Comparison of ENCODE assay signal across 16 cellular contexts in the genomic region with DNA sequence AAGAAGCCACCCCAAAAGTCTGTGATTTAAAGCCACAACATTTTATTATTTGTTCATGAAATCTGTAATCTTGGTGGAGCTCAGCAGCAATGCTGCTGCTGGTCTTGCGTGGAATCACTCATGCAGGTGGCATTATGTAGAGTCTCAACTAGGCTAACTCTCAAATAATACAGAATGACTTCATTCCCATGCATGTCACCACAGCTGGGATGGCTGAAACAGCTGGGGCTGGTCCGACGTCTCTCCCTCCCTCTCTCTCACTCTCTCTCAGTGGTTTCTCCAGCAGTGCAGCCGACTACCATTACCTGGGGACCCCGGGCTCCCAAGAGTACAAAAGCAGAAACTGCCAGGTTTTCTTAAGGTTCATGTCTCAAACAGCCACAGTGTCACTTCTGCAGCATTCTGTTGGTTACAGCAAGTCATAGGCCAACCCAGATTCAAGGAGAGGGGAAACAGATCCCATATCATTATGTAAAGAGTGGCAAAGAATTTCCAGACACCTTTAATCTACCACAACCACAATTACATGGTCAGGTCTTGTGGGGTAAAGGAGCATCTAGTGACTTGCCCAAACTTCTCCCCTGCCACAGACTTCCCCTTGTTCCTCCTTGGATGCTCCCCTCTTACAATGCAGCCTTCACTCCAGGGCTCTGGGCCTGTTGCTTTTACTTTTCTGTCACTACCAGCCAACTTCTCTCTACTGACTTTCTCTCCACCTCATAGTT.
DNase-seq lines count a peak whose midpoint lies in the region; FAIRE-seq and TF ChIP-seq lines count a peak whose summit lies in the region.
"Had no signal": no experiment of that assay in that cellular context is flagged by ENCODE, and none has a peak within 500 bp of the region (broad histone marks: within the 10 kb centered on the region; RNA-seq: fewer than 3 reads in every experiment).

No MANE protein-coding gene starts in this region.

- H3K9ac ChIP-seq in H1 (replicated peaks in 1 of 4; ENCODE audit: extremely low read depth in 1 of 4, low read depth in 3 of 4, low read length in 3 of 4) (no peak overlapping the region), mesenchymal stem cell (ENCODE audit: low read length) (peak overlapping the region; percentile 84)

- BruUV-seq in PC-9 (replicated peaks; lab: Mats Ljungman, UMichigan) = TSS peak; percentile 29

- DNase-seq in ACHN (peak; percentile 62), PC-9 (peak in 1 of 2 experiments; percentile 44), H1 (ENCODE audit: low read depth in 1 of 2, low spot score in 2 of 2) (no peak), mesenchymal stem cell (peak; percentile 64), HuH-7 (ENCODE audit: low spot score) (no peak), CD1c-positive myeloid dendritic cell (ENCODE audit: extremely low spot score) (no peak), GM10266 (ENCODE audit: extremely low spot score) (no peak)
- no peak for DNase-seq in CD8-positive, alpha-beta memory T cell
- DNase-seq: Karpas-422; left lung; NCI-H1930; NCI-H774; stimulated activated CD4-positive, alpha-beta T cell treated with anti-CD3 and anti-CD28 coated beads, Interleukin-12 subunit alpha, Interleukin-12 subunit beta, amount 100 ng/mL, for 4 hours; thyroid gland had no signal

- H2BK5ac ChIP-seq in H1 (ENCODE audit: low read depth, low read length) = no peak overlapping the region
- peak overlapping the region; percentile 93 for H2BK5ac ChIP-seq in mesenchymal stem cell (ENCODE audit: low read depth, low read length, poor library complexity, severe bottlenecking)

- H3K56ac ChIP-seq in H1 (replicated peaks; ENCODE audit: insufficient read length, low read depth, low read length) = no peak overlapping the region

- H3K14ac ChIP-seq in H1 (ENCODE audit: insufficient read length) (no peak overlapping the region), mesenchymal stem cell (ENCODE audit: low read length in 2 of 2) (no peak overlapping the region)

- TF ChIP-seq EP300 in H1 (IDR thresholded peaks at IDR 0.05; ENCODE audit: borderline replicate concordance in 1 of 2, low read depth in 2 of 2, low read length in 2 of 2) = no peak

- no peak for TF ChIP-seq CTCF in PC-9 (conservative IDR thresholded peaks at IDR 0.05)
- TF ChIP-seq CTCF in H1 (IDR thresholded peaks at IDR 0.05; ENCODE audit: control extremely low read depth in 1 of 3, insufficient read depth in 1 of 3, low read depth in 1 of 3, low read length in 3 of 3) = no peak
- TF ChIP-seq CTCF in GM10266 (IDR thresholded peaks at IDR 0.05; ENCODE audit: control insufficient read depth, insufficient read depth, low read depth, missing control alignments) = no peak

- peaks cover 0 to 3% of the 10 kb centered on the region in 2 donors for H3K27me3 Mint-ChIP-seq in CD8-positive, alpha-beta memory T cell
- H3K27me3 Mint-ChIP-seq: dendritic cell treated with granulocyte-macrophage colony-stimulating factor and Interleukin-4, amounts not matched to agents 40 ng/mL and 50 ng/mL, for 4 days had no signal

- H2AK5ac ChIP-seq in H1 (ENCODE audit: low read depth, low read length) = no peak overlapping the region
- H2AK5ac ChIP-seq in mesenchymal stem cell (ENCODE audit: low read length, severe bottlenecking) = peak overlapping the region; percentile 99

- H4K5ac ChIP-seq in H1 (ENCODE audit: insufficient read length, low read depth, low read length) = no peak overlapping the region

- TF ChIP-seq POLR2A in H1 (IDR thresholded peaks at IDR 0.05; ENCODE audit: control extremely low read depth in 1 of 2, low read depth in 2 of 2, low read length in 2 of 2) = no peak

- no peaks in the 10 kb centered on the region for H3K36me3 ChIP-seq in PC-9 (ENCODE audit: low read depth)
- H3K36me3 ChIP-seq in H1 (ENCODE audit: control insufficient read depth in 2 of 4, insufficient read depth in 4 of 4, low read length in 3 of 4) = no peaks in the 10 kb centered on the region
- H3K36me3 ChIP-seq in mesenchymal stem cell (ENCODE audit: control insufficient read depth in 1 of 2, insufficient read depth in 2 of 2, low read depth in 1 of 2, low read length in 2 of 2) = no peaks in the 10 kb centered on the region
- no peaks in the 10 kb centered on the region for H3K36me3 ChIP-seq in CD8-positive, alpha-beta memory T cell (ENCODE audit: insufficient read depth, low read length)
- H3K36me3 ChIP-seq: left lung, neutrophil, thyroid gland had no signal

- no peak overlapping the region for H3K27ac Mint-ChIP-seq in CD8-positive, alpha-beta memory T cell
- H3K27ac Mint-ChIP-seq: dendritic cell treated with granulocyte-macrophage colony-stimulating factor and Interleukin-4, amounts not matched to agents 40 ng/mL and 50 ng/mL, for 4 days had no signal

- H4K8ac ChIP-seq in H1 (ENCODE audit: extremely low read depth, insufficient read depth, low read length) (no peak overlapping the region), mesenchymal stem cell (ENCODE audit: low read length) (peak overlapping the region; percentile 27)

- H3K4me3 ChIP-seq in PC-9 = peak overlapping the region; percentile 16; the same call in 1 of the 2 replicates
- no peak overlapping the region for H3K4me3 ChIP-seq in H1 (ENCODE audit: extremely low read depth in 1 of 4, insufficient read depth in 2 of 4, low read depth in 3 of 4, low read length in 4 of 4)
- H3K4me3 ChIP-seq in mesenchymal stem cell (ENCODE audit: insufficient read depth in 1 of 2, low read depth in 1 of 2, low read length in 2 of 2) = no peak overlapping the region
- no peak overlapping the region for H3K4me3 ChIP-seq in CD8-positive, alpha-beta memory T cell (ENCODE audit: low read length)
- H3K4me3 ChIP-seq: left lung, thyroid gland had no signal

- H3K27ac ChIP-seq in PC-9 = peak overlapping the region; percentile 99
- H3K27ac ChIP-seq in H1 (ENCODE audit: low read depth, low read length) = no peak overlapping the region
- peak overlapping the region; percentile 99 for H3K27ac ChIP-seq in mesenchymal stem cell (ENCODE audit: low read length, poor library complexity, severe bottlenecking)
- no peak overlapping the region for H3K27ac ChIP-seq in CD8-positive, alpha-beta memory T cell (ENCODE audit: low read depth, low read length)
- H3K27ac ChIP-seq: left lung, neutrophil, thyroid gland had no signal

- TF ChIP-seq RAD21 in H1 (IDR thresholded peaks at IDR 0.05 in 1 of 2, conservative IDR thresholded peaks at IDR 0.05 in 1 of 2; ENCODE audit: low read depth in 2 of 2, low read length in 2 of 2) = no peak

- H3K4ac ChIP-seq in H1 (replicated peaks; ENCODE audit: insufficient read length, low read depth, low read length) = no peak overlapping the region
- peak overlapping the region; percentile 59 to 82 for H3K4ac ChIP-seq in mesenchymal stem cell (ENCODE audit: low read depth in 1 of 2, low read length in 2 of 2)

- no peaks in the 10 kb centered on the region; the same call in 1 of the 2 replicates for H3K23me2 ChIP-seq in H1 (ENCODE audit: low read depth, low read length)

- 91% methylated on average over 5 of the region's 5 CpGs; no CpG with 5 or more reads in 1 of the 2 experiments for WGBS in H1 (ENCODE audit: extremely low coverage in 1 of 2, insufficient coverage in 1 of 2, insufficient read length in 1 of 2, insufficient replicate concordance in 2 of 2, low coverage in 1 of 2, low lambda C conversion rate in 2 of 2, missing lambda C conversion rate in 1 of 2), 2 experiments
- 72% methylated on average over 5 of the region's 5 CpGs for WGBS in mesenchymal stem cell

- in situ Hi-C loops in ACHN (cut with HindIII; ENCODE audit: low pct_ligation_motif_present, low pct_unique_long_range_greater_than_20kb, low sequenced_read_pairs) = no loop called here

- H3K27me3 ChIP-seq in PC-9 (ENCODE audit: insufficient read depth, low read depth) = no peaks in the 10 kb centered on the region
- H3K27me3 ChIP-seq in H1 (replicated peaks in 1 of 4; ENCODE audit: control insufficient read depth in 3 of 4, extremely low read depth in 1 of 4, insufficient read depth in 3 of 4, low read length in 3 of 4) = no peaks in the 10 kb centered on the region
- H3K27me3 ChIP-seq in mesenchymal stem cell (ENCODE audit: control insufficient read depth in 1 of 2, insufficient read depth in 1 of 2, low read length in 2 of 2) = no peaks in the 10 kb centered on the region
- no peaks in the 10 kb centered on the region for H3K27me3 ChIP-seq in CD8-positive, alpha-beta memory T cell (ENCODE audit: insufficient read depth, low read length, poor library complexity, severe bottlenecking)
- H3K27me3 ChIP-seq: thyroid gland had no signal

- no peaks in the 10 kb centered on the region for H3K36me3 Mint-ChIP-seq in CD8-positive, alpha-beta memory T cell

- no peaks in the 10 kb centered on the region for H4K20me1 ChIP-seq in PC-9 (ENCODE audit: insufficient read depth)
- H4K20me1 ChIP-seq in H1 (replicated peaks in 1 of 2; ENCODE audit: control insufficient read depth in 1 of 2, insufficient read depth in 2 of 2, low read length in 2 of 2) = no peaks in the 10 kb centered on the region

- H2BK15ac ChIP-seq in H1 (ENCODE audit: low read length) (no peak overlapping the region), mesenchymal stem cell (ENCODE audit: low read depth, poor library complexity, severe bottlenecking) (peak overlapping the region; percentile 4)

- H3K79me2 ChIP-seq in PC-9 (ENCODE audit: low read depth) = no peaks in the 10 kb centered on the region
- no peaks in the 10 kb centered on the region for H3K79me2 ChIP-seq in H1 (ENCODE audit: control insufficient read depth in 1 of 2, insufficient read depth in 2 of 2, low read length in 2 of 2)

- H3K18ac ChIP-seq in H1 (ENCODE audit: extremely low read depth, low read length) = no peak overlapping the region
- peak overlapping the region; percentile 83 to 87 for H3K18ac ChIP-seq in mesenchymal stem cell (ENCODE audit: low read depth in 1 of 2, low read length in 2 of 2)

- no peak overlapping the region for H2BK12ac ChIP-seq in H1 (ENCODE audit: low read depth, low read length)
- H2BK12ac ChIP-seq in mesenchymal stem cell (ENCODE audit: low read length in 2 of 2) = peak overlapping the region; percentile 85 to 98

- H3K9me3 ChIP-seq in PC-9 (ENCODE audit: insufficient read depth, low read depth) = no peaks in the 10 kb centered on the region
- H3K9me3 ChIP-seq in H1 (ENCODE audit: insufficient read depth in 2 of 2, low read depth in 1 of 2, low read length in 1 of 2) = no peaks in the 10 kb centered on the region
- H3K9me3 ChIP-seq in mesenchymal stem cell (ENCODE audit: control insufficient read depth, low read length) = peaks cover 2% of the 10 kb centered on the region
- H3K9me3 ChIP-seq in CD8-positive, alpha-beta memory T cell (ENCODE audit: low read length) = no peaks in the 10 kb centered on the region
- H3K9me3 ChIP-seq: left lung, neutrophil, thyroid gland had no signal

- peaks cover 56% of the 10 kb centered on the region for H3F3A ChIP-seq in PC-9 (ENCODE audit: insufficient read depth, low read depth)

- no peaks in the 10 kb centered on the region for H3K4me1 Mint-ChIP-seq in CD8-positive, alpha-beta memory T cell

- H3K4me1 ChIP-seq in PC-9 (replicated peaks; ENCODE audit: insufficient read depth) = peaks cover 74% of the 10 kb centered on the region
- no peaks in the 10 kb centered on the region for H3K4me1 ChIP-seq in H1 (replicated peaks in 1 of 4; ENCODE audit: control insufficient read depth in 3 of 4, insufficient read depth in 4 of 4, low read length in 3 of 4)
- H3K4me1 ChIP-seq in mesenchymal stem cell (ENCODE audit: control insufficient read depth, insufficient read depth, low read depth, low read length) = peaks cover 6% of the 10 kb centered on the region
- no peaks in the 10 kb centered on the region for H3K4me1 ChIP-seq in CD8-positive, alpha-beta memory T cell (ENCODE audit: insufficient read depth, low read length)
- H3K4me1 ChIP-seq: left lung, thyroid gland had no signal

- intact Hi-C loops in PC-9 (cut with micrococcal nuclease; ENCODE audit: unreplicated experiment) = loop anchor here (10.0 kb wide), 1 partner anchor 193 kb away; a partner anchor contains a TSS

- H3K4me2 ChIP-seq in PC-9 = peak overlapping the region; percentile 71
- H3K4me2 ChIP-seq in H1 (ENCODE audit: insufficient read depth in 1 of 2, low read depth in 2 of 2, low read length in 2 of 2) = no peak overlapping the region
- no peak overlapping the region for H3K4me2 ChIP-seq in mesenchymal stem cell (ENCODE audit: low read length, poor library complexity, severe bottlenecking)

- peaks cover 0 to 2% (median 1%) of the 10 kb centered on the region in 5 donors for H3K9me3 Mint-ChIP-seq in CD8-positive, alpha-beta memory T cell
- H3K9me3 Mint-ChIP-seq: dendritic cell treated with granulocyte-macrophage colony-stimulating factor and Interleukin-4, amounts not matched to agents 40 ng/mL and 50 ng/mL, for 4 days had no signal

- POLR2A ChIA-PET in PC-9 (lab: Charles Lee; ENCODE audit: unreplicated experiment) = interaction anchor here (0.6 kb wide), 1 partner anchor 200 kb away, joined by 9 read pairs; no protein-coding TSS in a partner anchor
- POLR2A ChIA-PET in H1 (lab: Charles Lee; ENCODE audit: partially characterized antibody) = no interaction called here
- POLR2A ChIA-PET in CD8-positive, alpha-beta memory T cell (lab: Charles Lee) = no interaction called here

- H3K79me1 ChIP-seq in H1 (ENCODE audit: low read depth, low read length) = no peaks in the 10 kb centered on the region
- no peaks in the 10 kb centered on the region for H3K79me1 ChIP-seq in mesenchymal stem cell (replicated peaks; ENCODE audit: low read length, poor library complexity, severe bottlenecking)

- H4K91ac ChIP-seq in H1 (replicated peaks; ENCODE audit: insufficient read length, low read length) = no peak overlapping the region
- peak overlapping the region; percentile 85 for H4K91ac ChIP-seq in mesenchymal stem cell (ENCODE audit: low read length)

- CTCF ChIA-PET in PC-9 (lab: Charles Lee) = interaction anchor here (0.6 kb wide), 1 partner anchor 20 kb away, joined by 3 read pairs; no protein-coding TSS in a partner anchor
- CTCF ChIA-PET in H1 (lab: Charles Lee; ENCODE audit: partially characterized antibody) = no interaction called here
- CTCF ChIA-PET in CD8-positive, alpha-beta memory T cell (lab: Charles Lee) = no interaction called here

- H2BK20ac ChIP-seq in H1 (ENCODE audit: low read length) = no peak overlapping the region

- H3K9me2 ChIP-seq in PC-9 (ENCODE audit: insufficient read depth) = no peaks in the 10 kb centered on the region

- no peak overlapping the region for H2BK120ac ChIP-seq in H1 (replicated peaks; ENCODE audit: low read depth, low read length)
- peak overlapping the region; percentile 88 for H2BK120ac ChIP-seq in mesenchymal stem cell (ENCODE audit: low read depth, low read length)

- no peak for FAIRE-seq in H1 (lab: Jason Lieb, UNC)

- H3K23ac ChIP-seq in H1 (ENCODE audit: insufficient read length) (no peak overlapping the region), mesenchymal stem cell (ENCODE audit: low read length in 2 of 2) (no peak overlapping the region)

- H3K4me3 Mint-ChIP-seq in CD8-positive, alpha-beta memory T cell = no peak overlapping the region
- H3K4me3 Mint-ChIP-seq: dendritic cell treated with granulocyte-macrophage colony-stimulating factor and Interleukin-4, amounts not matched to agents 40 ng/mL and 50 ng/mL, for 4 days had no signal

- H2AFZ ChIP-seq in PC-9 (no peak overlapping the region), H1 (ENCODE audit: low read length) (peak overlapping the region; percentile 67; the same call in 1 of the 2 replicates), mesenchymal stem cell (ENCODE audit: low read depth, low read length) (no peak overlapping the region)

Comparison
In these comparisons a context has a peak if more than half of its experiments do, and no peak if none do; other contexts are left out.
1. DNase-seq: peak in ACHN (single experiment) and mesenchymal stem cell (single experiment); none in H1 (0 of 2), HuH-7 (single experiment), CD8-positive, alpha-beta memory T cell (0 of 5), CD1c-positive myeloid dendritic cell (single experiment) and GM10266 (single experiment).
2. H3K27ac ChIP-seq: peak in PC-9 (single experiment) and mesenchymal stem cell (single experiment); none in H1 (single experiment) and CD8-positive, alpha-beta memory T cell (single experiment).